ENCODE assay signal across 16 cellular contexts in the genomic region with DNA sequence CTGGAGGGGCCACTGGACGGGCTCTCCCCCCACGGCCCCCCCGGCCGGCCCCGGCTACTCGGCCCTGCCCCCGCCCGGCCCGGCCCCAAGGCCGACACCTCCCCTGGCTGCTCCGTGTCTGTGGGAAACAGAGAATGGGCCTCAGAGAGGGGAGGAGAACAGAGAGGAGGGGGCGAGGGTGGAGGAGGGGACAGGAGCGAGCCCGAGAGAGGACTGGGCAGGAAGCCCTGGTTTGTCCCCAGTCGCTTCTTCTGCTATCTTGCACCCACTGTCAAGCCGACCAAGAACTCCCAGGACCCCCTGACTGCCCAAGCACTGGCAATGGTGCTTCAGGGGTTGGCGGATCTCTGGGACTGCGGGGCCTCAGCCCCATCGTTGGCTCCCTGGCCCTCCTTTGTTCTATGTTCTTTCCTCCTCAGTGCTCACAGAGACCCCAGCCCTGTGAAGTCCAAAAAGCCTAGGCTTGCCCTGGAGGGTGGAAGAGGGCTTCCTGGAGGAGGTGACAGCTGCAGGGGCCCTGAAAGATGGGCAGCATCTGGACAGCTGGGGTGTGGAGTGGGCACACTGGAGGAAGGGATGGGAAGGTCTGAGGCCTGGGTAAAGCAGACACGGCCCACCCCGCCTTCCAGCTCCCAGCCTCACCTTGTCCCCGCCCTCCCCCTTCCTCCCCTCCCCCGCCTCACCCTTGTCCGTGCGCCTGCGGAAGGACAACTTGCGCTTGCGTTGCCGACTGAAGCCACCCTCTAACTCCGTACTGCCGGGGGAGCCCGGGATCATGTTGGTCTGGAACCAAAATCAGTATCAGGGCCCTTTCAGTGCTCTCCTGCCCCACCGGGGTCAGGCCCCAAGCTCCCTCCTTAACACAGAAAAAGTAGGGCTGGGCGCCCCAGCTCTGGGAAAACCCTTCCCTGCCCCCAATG. TPM values are rescaled to one million over a fixed set of nuclear protein-coding genes. Genes with fewer than 3 reads are reported as not detected.
DNase-seq lines count a peak whose midpoint lies in the region; ATAC-seq and TF ChIP-seq lines count a peak whose summit lies in the region.
"Had no signal": no experiment of that assay in that cellular context is flagged by ENCODE, and none has a peak within 500 bp of the region (broad histone marks: within the 10 kb centered on the region; RNA-seq: fewer than 3 reads in every experiment).

No MANE protein-coding gene starts in this region.

- H3K27ac Mint-ChIP-seq in GM23338, result no peak overlapping the region

- TF ChIP-seq CTCF in GM23338 (conservative IDR thresholded peaks at IDR 0.05; ENCODE audit: low read depth in 2 of 2) (no peak), IMR-90 (conservative IDR thresholded peaks at IDR 0.05; ENCODE audit: low read depth, low read length) (no peak), OCI-LY7 (conservative IDR thresholded peaks at IDR 0.05; ENCODE audit: low read length) (no peak)

- no peaks in the 10 kb centered on the region for H3K79me1 ChIP-seq in IMR-90 (ENCODE audit: low read depth in 1 of 2, low read length in 2 of 2)

- peaks cover 23% of the 10 kb centered on the region for H3K4me1 ChIP-seq in GM23338 (ENCODE audit: insufficient read depth)
- H3K4me1 ChIP-seq in IMR-90 (ENCODE audit: control insufficient read depth, insufficient read depth, low read length), result peaks cover 3% of the 10 kb centered on the region; the same call in 1 of the 2 replicates
- H3K4me1 ChIP-seq in iPS-18a (ENCODE audit: control insufficient read depth, low read depth, low read length), result peaks cover 20% of the 10 kb centered on the region
- H3K4me1 ChIP-seq in OCI-LY7 (ENCODE audit: insufficient read depth, low read length, poor library complexity, severe bottlenecking), result peaks cover 9% of the 10 kb centered on the region
- H3K4me1 ChIP-seq: SJCRH30 had no signal

- peak overlapping the region; percentile 51 for H3K4me3 ChIP-seq in GM23338
- no peak overlapping the region for H3K4me3 ChIP-seq in IMR-90 (ENCODE audit: insufficient read depth, low read depth, low read length)
- H3K4me3 ChIP-seq in iPS-18a (ENCODE audit: low read length), result peak overlapping the region; percentile 24
- H3K4me3 ChIP-seq in OCI-LY7 (ENCODE audit: low read depth, low read length, poor library complexity, severe bottlenecking), result no peak overlapping the region
- H3K4me3 ChIP-seq: BLaER1, gastroesophageal sphincter, SJCRH30 had no signal

- H2BK15ac ChIP-seq in IMR-90 (ENCODE audit: low read depth, low read length), result no peak overlapping the region

- TF ChIP-seq RAD21 in IMR-90 (IDR thresholded peaks at IDR 0.05; ENCODE audit: low read length), result no peak

- H3K27me3 Mint-ChIP-seq in GM23338 (ENCODE audit: insufficient read depth, low read depth, poor library complexity), result peaks cover 20% of the 10 kb centered on the region

- no peak overlapping the region for H2BK20ac ChIP-seq in IMR-90 (ENCODE audit: low read depth, low read length)

- in situ Hi-C loops in IMR-90 (cut with MboI; ENCODE audit: low sequenced_read_pairs), result no loop called here

- H3F3A ChIP-seq in GM23338 (replicated peaks; ENCODE audit: low read depth), result 0 out of 2 replicates have a peak, but pooled peaks cover 3% of the 10 kb centered on the region

- H3K9me3 Mint-ChIP-seq in GM23338, result no peaks in the 10 kb centered on the region

- H3K18ac ChIP-seq in IMR-90 (ENCODE audit: low read depth, low read length), result no peak overlapping the region

- no peak overlapping the region for H4K8ac ChIP-seq in IMR-90 (ENCODE audit: low read depth in 2 of 2, low read length in 2 of 2)

- BruUV-seq in IMR-90 (replicated peaks; lab: Mats Ljungman, UMichigan) (no TSS peak), OCI-LY7 (replicated peaks; lab: Mats Ljungman, UMichigan) (no TSS peak)

- peak overlapping the region; percentile 63 for H3K4me3 Mint-ChIP-seq in GM23338

- H3K9me3 ChIP-seq in IMR-90 (ENCODE audit: control insufficient read depth, insufficient read depth, low read length) (no peaks in the 10 kb centered on the region), iPS-18a (ENCODE audit: control insufficient read depth, low read depth, low read length) (no peaks in the 10 kb centered on the region), OCI-LY7 (ENCODE audit: low read length) (no peaks in the 10 kb centered on the region)
- H3K9me3 ChIP-seq: BLaER1, gastroesophageal sphincter, SJCRH30 had no signal

- peaks cover 32% of the 10 kb centered on the region for H3K4me1 Mint-ChIP-seq in GM23338

- DNase-seq in GM23338 (ENCODE audit: low spot score) (no peak), IMR-90 (no peak), posterior cingulate gyrus (peak in 6 of 10 donors; percentile 4 to 72 (median 25)), OCI-LY7 (ENCODE audit: low spot score) (no peak)
- no peak for DNase-seq in stimulated activated CD8-positive, alpha-beta memory T cell treated with anti-CD3 and anti-CD28 coated beads, Interleukin-4, amount 100 ng/mL, for 48 hours
- DNase-seq: activated CD4-positive, alpha-beta T cell treated with anti-CD3 and anti-CD28 coated beads for 4 hours; amniotic stem cell; DMS 273 treated with DMSO at 0.1 percent for 48 hours; Kasumi-1; NCI-H226; SJCRH30; T-helper 9 cell had no signal

- no peak overlapping the region for H2BK120ac ChIP-seq in IMR-90 (ENCODE audit: low read depth, low read length)

- H3K27me3 ChIP-seq in GM23338 (ENCODE audit: insufficient read depth) (peaks cover 15% of the 10 kb centered on the region), IMR-90 (ENCODE audit: control insufficient read depth, insufficient read depth, low read length) (no peaks in the 10 kb centered on the region), iPS-18a (ENCODE audit: control insufficient read depth, insufficient read depth, low read length) (peaks cover 7% of the 10 kb centered on the region)
- H3K27me3 ChIP-seq: BLaER1, SJCRH30 had no signal

- WGBS in IMR-90 (ENCODE audit: extremely low coverage in 2 of 2, insufficient read length in 1 of 2), 2 experiments, result 74% methylated on average over 11 of the region's 34 CpGs; no CpG with 5 or more reads in 1 of the 2 experiments

- CTCF ChIA-PET in IMR-90 (lab: Yijun Ruan, JAX) (interaction anchor here (0.8 kb wide), 1 partner anchor 14 kb away, joined by 3 read pairs; no protein-coding TSS in a partner anchor), OCI-LY7 (lab: Charles Lee; ENCODE audit: unreplicated experiment) (no interaction called here)

- H3K27ac ChIP-seq in GM23338 (ENCODE audit: low read depth), result no peak overlapping the region
- no peak overlapping the region for H3K27ac ChIP-seq in IMR-90 (ENCODE audit: insufficient read depth, low read length)
- H3K27ac ChIP-seq in iPS-18a (ENCODE audit: low read length), result no peak overlapping the region
- H3K27ac ChIP-seq in OCI-LY7 (ENCODE audit: low read depth, low read length, poor library complexity, severe bottlenecking), result no peak overlapping the region
- H3K27ac ChIP-seq: BLaER1, gastroesophageal sphincter, SJCRH30 had no signal

- peak overlapping the region; percentile 42 for H2AK9ac ChIP-seq in IMR-90 (replicated peaks; ENCODE audit: low read depth, low read length, poor library complexity)

- H3K56ac ChIP-seq in IMR-90 (ENCODE audit: extremely low read depth, insufficient read depth, low read length), result no peak overlapping the region

- H2AK5ac ChIP-seq in IMR-90 (ENCODE audit: low read depth, low read length), result no peak overlapping the region

- H3K36me3 ChIP-seq in GM23338 (ENCODE audit: insufficient read depth), result no peaks in the 10 kb centered on the region
- peaks cover 12% of the 10 kb centered on the region; the same call in 1 of the 2 replicates for H3K36me3 ChIP-seq in IMR-90 (ENCODE audit: control insufficient read depth, insufficient read depth, low read length)
- no peaks in the 10 kb centered on the region for H3K36me3 ChIP-seq in iPS-18a (ENCODE audit: control insufficient read depth, low read depth, low read length)
- H3K36me3 ChIP-seq in OCI-LY7 (ENCODE audit: insufficient read depth, low read length), result no peaks in the 10 kb centered on the region
- H3K36me3 ChIP-seq: SJCRH30 had no signal

- no peak overlapping the region for H4K91ac ChIP-seq in IMR-90 (ENCODE audit: insufficient read depth, low read depth, low read length)

- H3K36me3 Mint-ChIP-seq in GM23338 (ENCODE audit: low read depth), result no peaks in the 10 kb centered on the region

- H3K9me2 ChIP-seq in GM23338 (ENCODE audit: insufficient read depth) (no peaks in the 10 kb centered on the region), OCI-LY7 (ENCODE audit: insufficient read depth, low read length) (no peaks in the 10 kb centered on the region)

- ATAC-seq in GM23338 (peak; percentile 18), IMR-90 (ENCODE audit: low read depth) (no peak), HG03571 (IDR thresholded peaks at IDR 0.05; ENCODE audit: unreplicated experiment) (no peak)
- ATAC-seq: gastroesophageal sphincter had no signal

- intact Hi-C loops in IMR-90 (cut with micrococcal nuclease) (no loop called here), posterior cingulate gyrus (cut with DNase I) (no loop called here), OCI-LY7 (cut with micrococcal nuclease; ENCODE audit: unreplicated experiment) (no loop called here)

- no peaks in the 10 kb centered on the region for H3K9me1 ChIP-seq in IMR-90 (ENCODE audit: insufficient read depth, low read length)

- no peak overlapping the region for H4K5ac ChIP-seq in IMR-90 (ENCODE audit: low read depth, low read length)

- H2AFZ ChIP-seq in GM23338 (peak overlapping the region; percentile 56; the same call in 1 of the 2 replicates), IMR-90 (replicated peaks; ENCODE audit: low read length, poor library complexity) (no peak overlapping the region), OCI-LY7 (ENCODE audit: low read length) (no peak overlapping the region)

- no peak for TF ChIP-seq POLR2A in IMR-90 (IDR thresholded peaks at IDR 0.05; ENCODE audit: low read depth, low read length)

- POLR2A ChIA-PET in IMR-90 (lab: Charles Lee; ENCODE audit: unreplicated experiment), result no interaction called here
- POLR2A ChIA-PET in OCI-LY7 (lab: Charles Lee), result interaction anchor here (0.6 to 0.7 kb wide), 2 partner anchors 111 to 174 kb away, joined by 3 read pairs; no protein-coding TSS in a partner anchor

- H3K23ac ChIP-seq in IMR-90 (ENCODE audit: low read depth, low read length), result no peak overlapping the region

- no peak overlapping the region for H3K14ac ChIP-seq in IMR-90 (replicated peaks; ENCODE audit: low read depth, low read length)

- no peak overlapping the region for H2BK5ac ChIP-seq in IMR-90 (ENCODE audit: low read depth, low read length, poor library complexity, severe bottlenecking)

- H4K20me1 ChIP-seq in GM23338 (replicated peaks; ENCODE audit: insufficient read depth), result no peaks in the 10 kb centered on the region; the same call in 1 of the 2 replicates
- H4K20me1 ChIP-seq in IMR-90 (ENCODE audit: insufficient read depth, low read length), result no peaks in the 10 kb centered on the region; the same call in 1 of the 2 replicates
- no peaks in the 10 kb centered on the region for H4K20me1 ChIP-seq in OCI-LY7 (ENCODE audit: insufficient read depth, low read length)
- H4K20me1 ChIP-seq: BLaER1 had no signal

- no peak overlapping the region for H3K4ac ChIP-seq in IMR-90 (ENCODE audit: low read depth, low read length)

- dilution Hi-C loops in IMR-90 (cut with HindIII; ENCODE audit: low sequenced_read_pairs, unreplicated experiment), result no loop called here

- H3K9ac ChIP-seq in IMR-90 (ENCODE audit: low read depth, low read length), result no peak overlapping the region
- H3K9ac ChIP-seq in iPS-18a (ENCODE audit: low read length), result no peak overlapping the region
- H3K9ac ChIP-seq: BLaER1 had no signal

- H3K4me2 ChIP-seq in GM23338 (peak overlapping the region; percentile 78), IMR-90 (ENCODE audit: low read depth, low read length) (no peak overlapping the region), OCI-LY7 (ENCODE audit: low read length) (no peak overlapping the region)
- H3K4me2 ChIP-seq: BLaER1 had no signal

- no peaks in the 10 kb centered on the region for H3K79me2 ChIP-seq in GM23338 (replicated peaks; ENCODE audit: insufficient read depth)
- no peaks in the 10 kb centered on the region for H3K79me2 ChIP-seq in OCI-LY7 (ENCODE audit: insufficient read depth, low read depth, low read length)

RNA-seq across cellular contexts. Expression of gene KCNH2, which starts 30.1 kb away (rescaled TPM):
- 11.3 and 14.7 TPM in 2 replicates for total RNA-seq in GM23338 (2014; rRNA removed; shearing (Covaris generic))
- polyA plus RNA-seq in GM23338 (2016; fragmentation: Nextera tagmentation; extraction: Ambion mirVana) (2.6 and 2.9 TPM in 2 replicates), IMR-90 (2012; rRNA removed) (1.6 and 2.1 TPM in 2 replicates)
- total RNA-seq in IMR-90 (2012; rRNA removed) (0.56 and 0.90 TPM in 2 replicates), OCI-LY7 (2022) (5.8 and 6.2 TPM in 2 replicates)
- polyA plus RNA-seq in IMR-90 (2012; cell fraction: cytosol; rRNA removed), result 0.74 and 2.5 TPM in 2 replicates
- 1.2 and 2.0 TPM in 2 replicates for polyA plus RNA-seq in IMR-90 (2012; cell fraction: nucleus; rRNA removed; ENCODE audit: low replicate concordance)
- total RNA-seq in OCI-LY7 (2014; rRNA removed; shearing (Covaris generic)), result 4.0 and 7.5 TPM in 2 replicates

RNA-seq across cellular contexts. Expression of gene NOS3, which starts 42.8 kb away (rescaled TPM):
- 6.1 and 13.3 TPM in 2 replicates for total RNA-seq in GM23338 (2014; rRNA removed; shearing (Covaris generic))
- polyA plus RNA-seq in GM23338 (2016; fragmentation: Nextera tagmentation; extraction: Ambion mirVana) (2.6 and 3.1 TPM in 2 replicates), IMR-90 (2012; rRNA removed) (2.0 and 2.9 TPM in 2 replicates)
- total RNA-seq in IMR-90 (2012; rRNA removed) (0.28 and 0.72 TPM in 2 replicates), OCI-LY7 (2022) (0.30 and 0.78 TPM in 2 replicates)
- polyA plus RNA-seq in IMR-90 (2012; cell fraction: cytosol; rRNA removed), result 1.2 and 1.9 TPM in 2 replicates
- polyA plus RNA-seq in IMR-90 (2012; cell fraction: nucleus; rRNA removed; ENCODE audit: low replicate concordance), result 1.0 and 3.3 TPM in 2 replicates
- total RNA-seq in OCI-LY7 (2014; rRNA removed; shearing (Covaris generic)), result 0.41 and 0.82 TPM in 2 replicates

Comparison
In these comparisons a context has a peak if more than half of its experiments do, and no peak if none do; other contexts are left out.
1. DNase-seq: peak in posterior cingulate gyrus (6 of 10); none in GM23338 (single experiment), IMR-90 (single experiment), stimulated activated CD8-positive, alpha-beta memory T cell treated with anti-CD3 and anti-CD28 coated beads, Interleukin-4, amount 100 ng/mL, for 48 hours (single experiment) and OCI-LY7 (single experiment).
2. H3K4me3 ChIP-seq: peak in GM23338 (single experiment) and iPS-18a (single experiment); none in IMR-90 (single experiment) and OCI-LY7 (single experiment).